Comparison of ENCODE assay signal across 8 cellular contexts in genomic region chr11:134252539-134253188, GRCh38. TPM values are rescaled to one million over a fixed set of nuclear protein-coding genes. Genes with fewer than 3 reads are reported as not detected.
DNase-seq lines count a peak whose midpoint lies in the region; FAIRE-seq and TF ChIP-seq lines count a peak whose summit lies in the region.

No MANE protein-coding gene starts in this region.

- H3K27me3 ChIP-seq in right atrium auricular region (no peaks in the 10 kb centered on the region), skeletal muscle satellite cell (ENCODE audit: control insufficient read depth, insufficient read depth, low read length) (no peaks in the 10 kb centered on the region)

- peaks cover 34% of the 10 kb centered on the region for H3K4me1 Mint-ChIP-seq in activated naive CD4-positive, alpha-beta T cell treated with anti-CD3 and anti-CD28 coated beads, Interleukin-2, amount 50 U/mL, for 24 hours

- H3K9me3 Mint-ChIP-seq in activated naive CD4-positive, alpha-beta T cell treated with anti-CD3 and anti-CD28 coated beads, Interleukin-2, amount 50 U/mL, for 24 hours = no peaks in the 10 kb centered on the region

- H3K9me3 ChIP-seq in right atrium auricular region (no peaks in the 10 kb centered on the region), skeletal muscle satellite cell (replicated peaks; ENCODE audit: low read length) (no peaks in the 10 kb centered on the region)

- H3K4me3 Mint-ChIP-seq in activated naive CD4-positive, alpha-beta T cell treated with anti-CD3 and anti-CD28 coated beads, Interleukin-2, amount 50 U/mL, for 24 hours = peak overlapping the region; percentile 98

- peak; percentile 68 for DNase-seq in DMS53 (lab: John Stamatoyannopoulos, UW)
- no peak for DNase-seq in DMS53 treated with DMSO at 0.1 percent for 48 hours (lab: John Stamatoyannopoulos, UW; ENCODE audit: unreplicated experiment)
- no peak for DNase-seq in HFF-Myc (ENCODE audit: extremely low read depth, low read depth)
- peak; percentile 10 for DNase-seq in NAMALWA (ENCODE audit: low spot score)
- no peak for DNase-seq in right atrium auricular region (ENCODE audit: low spot score)
- DNase-seq in RCC 7860 (ENCODE audit: low spot score) = no peak

- H3K4me1 ChIP-seq in right atrium auricular region (peaks cover 0 to 22% of the 10 kb centered on the region in 2 donors), skeletal muscle satellite cell (ENCODE audit: control insufficient read depth, insufficient read depth, low read length) (peaks cover 18% of the 10 kb centered on the region)

- TF ChIP-seq CTCF in HFF-Myc (IDR thresholded peaks at IDR 0.05; ENCODE audit: low read depth, low read length, missing control alignments) = no peak
- no peak for TF ChIP-seq CTCF in right atrium auricular region (IDR thresholded peaks at IDR 0.05)

- peak overlapping the region; percentile 93 for H3K27ac Mint-ChIP-seq in activated naive CD4-positive, alpha-beta T cell treated with anti-CD3 and anti-CD28 coated beads, Interleukin-2, amount 50 U/mL, for 24 hours

- peaks cover 35% of the 10 kb centered on the region for H3K36me3 ChIP-seq in right atrium auricular region
- H3K36me3 ChIP-seq in skeletal muscle satellite cell (ENCODE audit: insufficient read depth, low read length) = peaks cover 25% of the 10 kb centered on the region

- peak overlapping the region; percentile 62 for H3K4me3 ChIP-seq in HFF-Myc (replicated peaks; ENCODE audit: low read depth, low read length)
- H3K4me3 ChIP-seq in right atrium auricular region = peak overlapping the region; percentile 70 to 95
- peak overlapping the region; percentile 71 for H3K4me3 ChIP-seq in skeletal muscle satellite cell (ENCODE audit: low read length)

- FAIRE-seq in RCC 7860 (lab: Jason Lieb, UNC) = no peak

- H3K9ac ChIP-seq in skeletal muscle satellite cell (ENCODE audit: low read depth, low read length) = peak overlapping the region; percentile 68

- peak overlapping the region; percentile 82 for H3K4me2 ChIP-seq in skeletal muscle satellite cell (ENCODE audit: low read length)

- H3K27me3 Mint-ChIP-seq in activated naive CD4-positive, alpha-beta T cell treated with anti-CD3 and anti-CD28 coated beads, Interleukin-2, amount 50 U/mL, for 24 hours = no peaks in the 10 kb centered on the region

- peak overlapping the region; percentile 57 to 80 for H3K27ac ChIP-seq in right atrium auricular region

- H3K36me3 Mint-ChIP-seq in activated naive CD4-positive, alpha-beta T cell treated with anti-CD3 and anti-CD28 coated beads, Interleukin-2, amount 50 U/mL, for 24 hours = no peaks in the 10 kb centered on the region

RNA-seq across cellular contexts. Expression of gene THYN1, which starts 0.5 kb away (rescaled TPM):
- 10 to 100 TPM; 35.8 to 47.1 TPM for total RNA-seq in right atrium auricular region
- 41.5 and 50.2 TPM in 2 replicates for total RNA-seq in skeletal muscle satellite cell (2012; rRNA removed)

RNA-seq across cellular contexts. Expression of gene ACAD8, which starts 0.7 kb away (rescaled TPM):
- total RNA-seq in right atrium auricular region = 10 to 100 TPM; 17.6 to 32.9 TPM
- total RNA-seq in skeletal muscle satellite cell (2012; rRNA removed) = 12.7 and 16.2 TPM in 2 replicates

RNA-seq across cellular contexts. Expression of gene GLB1L3, which starts 23.5 kb away (rescaled TPM):
- not detected for total RNA-seq in right atrium auricular region
- total RNA-seq in skeletal muscle satellite cell (2012; rRNA removed) = not detected in 2 replicates

RNA-seq across cellular contexts. Expression of gene VPS26B, which starts 28.2 kb away (rescaled TPM):
- total RNA-seq in right atrium auricular region = 10 to 100 TPM; 24.9 to 25.1 TPM
- 32.3 and 38.0 TPM in 2 replicates for total RNA-seq in skeletal muscle satellite cell (2012; rRNA removed)

RNA-seq across cellular contexts. Expression of gene NCAPD3, which starts 28.9 kb away (rescaled TPM):
- 1 to 10 TPM; 4.0 to 5.5 TPM for total RNA-seq in right atrium auricular region
- 17.2 and 22.9 TPM in 2 replicates for total RNA-seq in skeletal muscle satellite cell (2012; rRNA removed)

Comparison
In these comparisons a context has a peak if more than half of its experiments do, and no peak if none do; other contexts are left out.
1. DNase-seq: peak in DMS53 (single experiment) and NAMALWA (single experiment); none in DMS53 treated with DMSO at 0.1 percent for 48 hours (single experiment), HFF-Myc (single experiment), right atrium auricular region (single experiment) and RCC 7860 (single experiment).
2. Peak in every context shown above with its lines, with median percentiles within 50 percentile points of each other: H3K4me3 ChIP-seq.